Comparison of ENCODE assay signal across 1 cellular context in genomic region chr5:95238560-95239325, GRCh38.
TF ChIP-seq lines count a peak whose summit lies in the region.

No MANE protein-coding gene starts in this region.

TF ChIP-seq in IMR-90, 13 proteins besides CTCF, POLR2A, EP300 and RAD21:
- TF ChIP-seq, protein P1, sequence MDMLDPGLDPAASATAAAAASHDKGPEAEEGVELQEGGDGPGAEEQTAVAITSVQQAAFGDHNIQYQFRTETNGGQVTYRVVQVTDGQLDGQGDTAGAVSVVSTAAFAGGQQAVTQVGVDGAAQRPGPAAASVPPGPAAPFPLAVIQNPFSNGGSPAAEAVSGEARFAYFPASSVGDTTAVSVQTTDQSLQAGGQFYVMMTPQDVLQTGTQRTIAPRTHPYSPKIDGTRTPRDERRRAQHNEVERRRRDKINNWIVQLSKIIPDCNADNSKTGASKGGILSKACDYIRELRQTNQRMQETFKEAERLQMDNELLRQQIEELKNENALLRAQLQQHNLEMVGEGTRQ (IDR thresholded peaks at IDR 0.05; ENCODE audit: low read depth, low read length), result no peak
- no peak for TF ChIP-seq RCOR1 (IDR thresholded peaks at IDR 0.05; ENCODE audit: insufficient replicate concordance, low read length)
- TF ChIP-seq SMC3 (IDR thresholded peaks at IDR 0.05; ENCODE audit: low read depth, low read length), result no peak
